ENCODE assay signal across 20 cellular contexts in the genomic region with DNA sequence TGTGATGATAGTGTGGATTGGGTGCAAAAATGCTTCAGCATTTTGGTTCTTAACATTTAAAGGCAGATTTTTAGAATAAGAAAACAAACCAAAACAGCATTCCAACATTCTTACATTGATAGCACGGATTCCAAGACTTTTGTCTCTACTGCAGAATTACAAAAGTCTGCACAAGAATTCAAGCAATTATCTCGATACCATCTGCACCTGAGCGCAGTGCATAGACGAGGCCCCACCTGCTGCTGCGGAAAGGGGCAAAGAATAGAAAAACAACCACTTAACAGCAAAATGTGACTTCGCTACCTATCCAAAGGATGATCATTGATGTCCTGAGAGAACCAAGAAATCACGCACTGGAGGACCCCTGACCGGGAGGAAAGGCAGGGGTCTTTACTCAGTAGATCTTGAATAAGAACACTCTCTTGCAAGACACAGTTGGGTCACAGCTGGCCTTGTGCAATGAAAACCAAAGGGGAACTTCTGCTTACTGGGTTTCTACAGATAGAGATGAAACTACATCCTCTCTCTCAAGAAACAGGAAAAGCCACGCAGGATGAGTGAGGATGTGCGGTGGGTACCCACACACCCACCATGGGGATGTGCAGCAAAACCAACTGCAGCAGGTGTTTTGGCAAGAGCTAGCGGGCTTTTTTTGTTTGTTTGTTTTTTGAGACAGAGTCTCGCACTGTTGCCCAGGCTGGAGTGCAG. TPM values are rescaled to one million over a fixed set of nuclear protein-coding genes. Genes with fewer than 3 reads are reported as not detected.
DNase-seq lines count a peak whose midpoint lies in the region; ATAC-seq and TF ChIP-seq lines count a peak whose summit lies in the region.
"Had no signal": no experiment of that assay in that cellular context is flagged by ENCODE, and none has a peak within 500 bp of the region (broad histone marks: within the 10 kb centered on the region; RNA-seq: fewer than 3 reads in every experiment).

No MANE protein-coding gene starts in this region.

- POLR2A ChIA-PET in activated CD4-positive, alpha-beta T cell treated with anti-CD3 and anti-CD28 coated beads, Interleukin-2, amount 10 ng/mL, durations not matched to agents 7 days and 5 days (lab: Charles Lee), result no interaction called here
- POLR2A ChIA-PET in CD8-positive, alpha-beta T cell (lab: Charles Lee), result interaction anchor here (0.7 to 1.8 kb wide), 3 partner anchors 11 to 88 kb away, joined by 3 to 4 read pairs (median 3); no protein-coding TSS in a partner anchor
- POLR2A ChIA-PET in activated CD8-positive, alpha-beta T cell treated with anti-CD3 and anti-CD28 coated beads, Interleukin-2, amount 10 ng/mL, durations not matched to agents 7 days and 5 days (lab: Charles Lee), result interaction anchor here (1.0 kb wide), 1 partner anchor 25 kb away, joined by 3 read pairs; no protein-coding TSS in a partner anchor

- no peak overlapping the region for H2AFZ ChIP-seq in Karpas-422 (ENCODE audit: low read length)

- peaks cover 68% of the 10 kb centered on the region for H3K4me1 ChIP-seq in CD8-positive, alpha-beta T cell (ENCODE audit: insufficient read depth, low read length)
- H3K4me1 ChIP-seq in Karpas-422 (ENCODE audit: low read length), result no peaks in the 10 kb centered on the region

- H3K36me3 ChIP-seq in CD8-positive, alpha-beta T cell (ENCODE audit: insufficient read depth, low read length), result no peaks in the 10 kb centered on the region
- H3K36me3 ChIP-seq in Karpas-422 (ENCODE audit: insufficient read depth, low read length), result no peaks in the 10 kb centered on the region

- H3K36me3 Mint-ChIP-seq in activated CD4-positive, alpha-beta T cell treated with anti-CD3 and anti-CD28 coated beads, Interleukin-2, amount 10 ng/mL, durations not matched to agents 7 days and 5 days (ENCODE audit: low read depth), result no peaks in the 10 kb centered on the region
- no peaks in the 10 kb centered on the region for H3K36me3 Mint-ChIP-seq in CD8-positive, alpha-beta T cell
- peaks cover 1% of the 10 kb centered on the region for H3K36me3 Mint-ChIP-seq in activated CD8-positive, alpha-beta T cell treated with anti-CD3 and anti-CD28 coated beads, Interleukin-2, amount 10 ng/mL, durations not matched to agents 7 days and 5 days (ENCODE audit: low read depth)
- no peaks in the 10 kb centered on the region for H3K36me3 Mint-ChIP-seq in natural killer cell
- H3K36me3 Mint-ChIP-seq: type B pancreatic cell had no signal

- CTCF ChIA-PET in activated CD4-positive, alpha-beta T cell treated with anti-CD3 and anti-CD28 coated beads, Interleukin-2, amount 10 ng/mL, durations not matched to agents 7 days and 5 days (lab: Charles Lee), result interaction anchor here (1.7 kb wide), 1 partner anchor 87 kb away, joined by 4 read pairs; no protein-coding TSS in a partner anchor
- CTCF ChIA-PET in CD8-positive, alpha-beta T cell (lab: Charles Lee), result interaction anchor here (0.7 to 1.5 kb wide), 4 partner anchors 11 to 200 kb away, joined by 3 to 9 read pairs (median 3); no protein-coding TSS in a partner anchor
- CTCF ChIA-PET in activated CD8-positive, alpha-beta T cell treated with anti-CD3 and anti-CD28 coated beads, Interleukin-2, amount 10 ng/mL, durations not matched to agents 7 days and 5 days (lab: Charles Lee), result interaction anchor here (1.2 to 2.5 kb wide), 2 partner anchors 88 to 205 kb away, joined by 3 to 18 read pairs; no protein-coding TSS in a partner anchor

- DNase-seq in activated CD4-positive, alpha-beta T cell treated with anti-CD3 and anti-CD28 coated beads, Interleukin-2, amount 10 ng/mL, durations not matched to agents 7 days and 5 days, result peak; percentile 57
- no peak for DNase-seq in activated CD4-positive, alpha-beta T cell treated with anti-CD3 and anti-CD28 coated beads, Interleukin-2, amount 50 U/mL, for 4 hours
- peak in 4 of 7 experiments; percentile 12 to 61 (median 30) for DNase-seq in CD8-positive, alpha-beta T cell
- peak; percentile 65 for DNase-seq in activated CD8-positive, alpha-beta T cell treated with anti-CD3 and anti-CD28 coated beads, Interleukin-2, amount 10 ng/mL, durations not matched to agents 7 days and 5 days
- DNase-seq in natural killer cell, result no peak
- DNase-seq in Karpas-422, result no peak
- DNase-seq in NCI-H1092 treated with DMSO at 0.1 percent for 48 hours (lab: John Stamatoyannopoulos, UW), result no peak
- DNase-seq: 8988T; activated T-cell treated with anti-CD3 and anti-CD28 coated beads, Interleukin-2, amount 50 U/mL, for 1 hour; GOT3; hypothalamus; NCI-H187; NCI-H510A; SHP77 treated with DMSO at 0.1 percent for 48 hours had no signal

- H3K9me3 ChIP-seq in CD8-positive, alpha-beta T cell (ENCODE audit: low read length), result no peaks in the 10 kb centered on the region
- no peaks in the 10 kb centered on the region for H3K9me3 ChIP-seq in Karpas-422 (ENCODE audit: low read length)

- H3K4me3 Mint-ChIP-seq in activated CD4-positive, alpha-beta T cell treated with anti-CD3 and anti-CD28 coated beads, Interleukin-2, amount 10 ng/mL, durations not matched to agents 7 days and 5 days, result peak overlapping the region; percentile 37
- peak overlapping the region; percentile 55 for H3K4me3 Mint-ChIP-seq in CD8-positive, alpha-beta T cell
- peak overlapping the region; percentile 58 for H3K4me3 Mint-ChIP-seq in activated CD8-positive, alpha-beta T cell treated with anti-CD3 and anti-CD28 coated beads, Interleukin-2, amount 10 ng/mL, durations not matched to agents 7 days and 5 days
- H3K4me3 Mint-ChIP-seq in natural killer cell, result no peak overlapping the region
- H3K4me3 Mint-ChIP-seq: type B pancreatic cell had no signal

- H3K4me2 ChIP-seq in Karpas-422 (ENCODE audit: low read depth, low read length, poor library complexity, severe bottlenecking), result no peak overlapping the region

- no peak overlapping the region for H3K27ac ChIP-seq in CD8-positive, alpha-beta T cell (ENCODE audit: low read depth, low read length)
- no peak overlapping the region for H3K27ac ChIP-seq in Karpas-422 (ENCODE audit: low read length)
- H3K27ac ChIP-seq: C4-2B had no signal

- H3K27me3 ChIP-seq in CD8-positive, alpha-beta T cell (ENCODE audit: insufficient read depth, low read length), result no peaks in the 10 kb centered on the region
- no peaks in the 10 kb centered on the region for H3K27me3 ChIP-seq in Karpas-422 (ENCODE audit: low read length)

- intact Hi-C loops in CD8-positive, alpha-beta T cell (cut with DNase I, micrococcal nuclease), result no loop called here
- intact Hi-C loops in natural killer cell (cut with micrococcal nuclease), result no loop called here

- TF ChIP-seq CTCF in CD8-positive, alpha-beta T cell (IDR thresholded peaks at IDR 0.05), result no peak
- no peak for TF ChIP-seq CTCF in natural killer cell (IDR thresholded peaks at IDR 0.05)

- no peaks in the 10 kb centered on the region for H3K9me3 Mint-ChIP-seq in activated CD4-positive, alpha-beta T cell treated with anti-CD3 and anti-CD28 coated beads, Interleukin-2, amount 10 ng/mL, durations not matched to agents 7 days and 5 days
- H3K9me3 Mint-ChIP-seq in CD8-positive, alpha-beta T cell, result no peaks in the 10 kb centered on the region
- H3K9me3 Mint-ChIP-seq in activated CD8-positive, alpha-beta T cell treated with anti-CD3 and anti-CD28 coated beads, Interleukin-2, amount 10 ng/mL, durations not matched to agents 7 days and 5 days (ENCODE audit: insufficient read depth), result no peaks in the 10 kb centered on the region
- no peaks in the 10 kb centered on the region for H3K9me3 Mint-ChIP-seq in natural killer cell

- H3K79me2 ChIP-seq in Karpas-422 (ENCODE audit: low read length), result no peaks in the 10 kb centered on the region

- no peaks in the 10 kb centered on the region for H4K20me1 ChIP-seq in Karpas-422 (ENCODE audit: insufficient read depth, low read depth, low read length)

- H3K4me1 Mint-ChIP-seq in activated CD4-positive, alpha-beta T cell treated with anti-CD3 and anti-CD28 coated beads, Interleukin-2, amount 10 ng/mL, durations not matched to agents 7 days and 5 days, result peaks cover 45% of the 10 kb centered on the region
- peaks cover 38% of the 10 kb centered on the region for H3K4me1 Mint-ChIP-seq in CD8-positive, alpha-beta T cell (ENCODE audit: low read depth)
- peaks cover 52% of the 10 kb centered on the region for H3K4me1 Mint-ChIP-seq in activated CD8-positive, alpha-beta T cell treated with anti-CD3 and anti-CD28 coated beads, Interleukin-2, amount 10 ng/mL, durations not matched to agents 7 days and 5 days (ENCODE audit: low read depth)
- peaks cover 0 to 13% of the 10 kb centered on the region in 2 donors for H3K4me1 Mint-ChIP-seq in natural killer cell

- peaks cover 2% of the 10 kb centered on the region for H3K27me3 Mint-ChIP-seq in activated CD4-positive, alpha-beta T cell treated with anti-CD3 and anti-CD28 coated beads, Interleukin-2, amount 10 ng/mL, durations not matched to agents 7 days and 5 days
- H3K27me3 Mint-ChIP-seq in CD8-positive, alpha-beta T cell (ENCODE audit: low read depth), result no peaks in the 10 kb centered on the region
- H3K27me3 Mint-ChIP-seq in activated CD8-positive, alpha-beta T cell treated with anti-CD3 and anti-CD28 coated beads, Interleukin-2, amount 10 ng/mL, durations not matched to agents 7 days and 5 days (ENCODE audit: low read depth), result peaks cover 2% of the 10 kb centered on the region
- H3K27me3 Mint-ChIP-seq in natural killer cell (ENCODE audit: low read depth in 2 of 2), result peaks cover 11 to 24% of the 10 kb centered on the region in 2 donors

- H3K9ac ChIP-seq in Karpas-422 (ENCODE audit: low read length), result no peak overlapping the region

- peak overlapping the region; percentile 32 for H3K4me3 ChIP-seq in CD8-positive, alpha-beta T cell (ENCODE audit: low read depth, low read length)
- H3K4me3 ChIP-seq in Karpas-422 (ENCODE audit: low read length), result no peak overlapping the region
- H3K4me3 ChIP-seq: skin epidermis had no signal

- no peaks in the 10 kb centered on the region for H3K9me2 ChIP-seq in Karpas-422 (replicated peaks; ENCODE audit: insufficient read depth, low read length)

- ATAC-seq in CD8-positive, alpha-beta T cell, result peak; percentile 56
- ATAC-seq in activated CD8-positive, alpha-beta T cell treated with anti-CD3 and anti-CD28 coated beads, Interleukin-2, amount 10 ng/mL, durations not matched to agents 7 days and 5 days, result peak; percentile 57
- ATAC-seq in natural killer cell (peak in 2 of 3 donors; percentile 44 to 86), HG02678 (IDR thresholded peaks at IDR 0.05; ENCODE audit: unreplicated experiment) (no peak)
- ATAC-seq: activated CD4-positive, CD25-positive, alpha-beta regulatory T cell treated with anti-CD3 and anti-CD28 coated beads, Interleukin-2, amount 50 U/mL, for 24 hours had no signal

- peak overlapping the region; percentile 79 for H3K27ac Mint-ChIP-seq in activated CD4-positive, alpha-beta T cell treated with anti-CD3 and anti-CD28 coated beads, Interleukin-2, amount 10 ng/mL, durations not matched to agents 7 days and 5 days
- H3K27ac Mint-ChIP-seq in CD8-positive, alpha-beta T cell, result peak overlapping the region; percentile 82
- H3K27ac Mint-ChIP-seq in activated CD8-positive, alpha-beta T cell treated with anti-CD3 and anti-CD28 coated beads, Interleukin-2, amount 10 ng/mL, durations not matched to agents 7 days and 5 days, result peak overlapping the region; percentile 85
- no peak overlapping the region for H3K27ac Mint-ChIP-seq in natural killer cell
- H3K27ac Mint-ChIP-seq: type B pancreatic cell had no signal

RNA-seq across cellular contexts. Expression of a gene that starts 54.3 kb away (rescaled TPM):
- 100 to 1,000 TPM in 1 of 2 experiments, 10 to 100 TPM in 1; 93.4 to 101 TPM for total RNA-seq in activated CD4-positive, alpha-beta T cell treated with anti-CD3 and anti-CD28 coated beads, Interleukin-2, amount 10 ng/mL, durations not matched to agents 7 days and 5 days
- total RNA-seq in CD8-positive, alpha-beta T cell, result 10 to 100 TPM; 25.4 to 25.9 TPM
- 100 to 1,000 TPM; 165 to 166 TPM for total RNA-seq in activated CD8-positive, alpha-beta T cell treated with anti-CD3 and anti-CD28 coated beads, Interleukin-2, amount 10 ng/mL, durations not matched to agents 7 days and 5 days
- 10 to 100 TPM; 24.1 to 88.1 (median 28.2) TPM for total RNA-seq in natural killer cell
- not detected in 2 replicates for total RNA-seq in Karpas-422 (2014; rRNA removed; shearing (Covaris generic); ENCODE audit: low replicate concordance)
- total RNA-seq: HT-29 had no signal

Comparison
In these comparisons a context has a peak if more than half of its experiments do, and no peak if none do; other contexts are left out.
1. DNase-seq: peak in activated CD4-positive, alpha-beta T cell treated with anti-CD3 and anti-CD28 coated beads, Interleukin-2, amount 10 ng/mL, durations not matched to agents 7 days and 5 days (single experiment), CD8-positive, alpha-beta T cell (4 of 7) and activated CD8-positive, alpha-beta T cell treated with anti-CD3 and anti-CD28 coated beads, Interleukin-2, amount 10 ng/mL, durations not matched to agents 7 days and 5 days (single experiment); none in activated CD4-positive, alpha-beta T cell treated with anti-CD3 and anti-CD28 coated beads, Interleukin-2, amount 50 U/mL, for 4 hours (0 of 2), natural killer cell (single experiment), Karpas-422 (single experiment) and NCI-H1092 treated with DMSO at 0.1 percent for 48 hours (single experiment).
2. H3K27ac Mint-ChIP-seq: peak in activated CD4-positive, alpha-beta T cell treated with anti-CD3 and anti-CD28 coated beads, Interleukin-2, amount 10 ng/mL, durations not matched to agents 7 days and 5 days (single experiment), CD8-positive, alpha-beta T cell (single experiment) and activated CD8-positive, alpha-beta T cell treated with anti-CD3 and anti-CD28 coated beads, Interleukin-2, amount 10 ng/mL, durations not matched to agents 7 days and 5 days (single experiment); none in natural killer cell (0 of 2).
3. RNA of a gene that starts 54.3 kb away (total RNA-seq): 165 to 166 TPM in activated CD8-positive, alpha-beta T cell treated with anti-CD3 and anti-CD28 coated beads, Interleukin-2, amount 10 ng/mL, durations not matched to agents 7 days and 5 days, 93.4 to 101 TPM in activated CD4-positive, alpha-beta T cell treated with anti-CD3 and anti-CD28 coated beads, Interleukin-2, amount 10 ng/mL, durations not matched to agents 7 days and 5 days, 24.1 to 88.1 TPM in natural killer cell and 25.4 to 25.9 TPM in CD8-positive, alpha-beta T cell; not detected in Karpas-422; every median in the first group is over 10 times any median in the second.